8 cellular contexts compared by ENCODE assay signal in genomic region chr1:226185153-226186036, GRCh38. TPM values are rescaled to one million over a fixed set of nuclear protein-coding genes. Genes with fewer than 3 reads are reported as not detected.
DNase-seq lines count a peak whose midpoint lies in the region; ATAC-seq and TF ChIP-seq lines count a peak whose summit lies in the region.

No MANE protein-coding gene starts in this region.

- peaks cover 21% of the 10 kb centered on the region for H3K36me3 Mint-ChIP-seq in stimulated activated naive CD8-positive, alpha-beta T cell treated with anti-CD3 and anti-CD28 coated beads, Interleukin-15, Interleukin-2, amounts not matched to agents 100 ng/mL and 50 ng/mL, for 24 hours (ENCODE audit: low read depth)
- H3K36me3 Mint-ChIP-seq in activated naive CD4-positive, alpha-beta T cell treated with anti-CD3 and anti-CD28 coated beads, Interleukin-2, amount 50 U/mL, for 72 hours: peaks cover 6 to 22% of the 10 kb centered on the region in 2 donors

- H3K9me3 Mint-ChIP-seq in stimulated activated naive CD8-positive, alpha-beta T cell treated with anti-CD3 and anti-CD28 coated beads, Interleukin-15, Interleukin-2, amounts not matched to agents 100 ng/mL and 50 ng/mL, for 24 hours: no peaks in the 10 kb centered on the region
- no peaks in the 10 kb centered on the region for H3K9me3 Mint-ChIP-seq in activated naive CD4-positive, alpha-beta T cell treated with anti-CD3 and anti-CD28 coated beads, Interleukin-2, amount 50 U/mL, for 72 hours

- H3K4me1 Mint-ChIP-seq in stimulated activated naive CD8-positive, alpha-beta T cell treated with anti-CD3 and anti-CD28 coated beads, Interleukin-15, Interleukin-2, amounts not matched to agents 100 ng/mL and 50 ng/mL, for 24 hours (ENCODE audit: low read depth): peaks cover 48% of the 10 kb centered on the region

- peak overlapping the region; percentile 98 for H3K27ac ChIP-seq in suprapubic skin

- no peaks in the 10 kb centered on the region for H3K27me3 Mint-ChIP-seq in stimulated activated naive CD8-positive, alpha-beta T cell treated with anti-CD3 and anti-CD28 coated beads, Interleukin-15, Interleukin-2, amounts not matched to agents 100 ng/mL and 50 ng/mL, for 24 hours

- 15% methylated on average over 13 of the region's 13 CpGs for WGBS in suprapubic skin

- no peak for TF ChIP-seq EP300 in suprapubic skin (IDR thresholded peaks at IDR 0.05)

- peak overlapping the region; percentile 93 for H3K27ac Mint-ChIP-seq in stimulated activated naive CD8-positive, alpha-beta T cell treated with anti-CD3 and anti-CD28 coated beads, Interleukin-15, Interleukin-2, amounts not matched to agents 100 ng/mL and 50 ng/mL, for 24 hours
- H3K27ac Mint-ChIP-seq in activated naive CD4-positive, alpha-beta T cell treated with anti-CD3 and anti-CD28 coated beads, Interleukin-2, amount 50 U/mL, for 72 hours: peak overlapping the region; percentile 94 to 95

- H3K4me1 ChIP-seq in suprapubic skin: peaks cover 58% of the 10 kb centered on the region

- peak overlapping the region; percentile 96 for H3K4me3 Mint-ChIP-seq in stimulated activated naive CD8-positive, alpha-beta T cell treated with anti-CD3 and anti-CD28 coated beads, Interleukin-15, Interleukin-2, amounts not matched to agents 100 ng/mL and 50 ng/mL, for 24 hours

- H3K9me3 ChIP-seq in suprapubic skin: no peaks in the 10 kb centered on the region

- H3K36me3 ChIP-seq in suprapubic skin: peaks cover 3% of the 10 kb centered on the region

- DNase-seq in stimulated activated naive CD8-positive, alpha-beta T cell treated with anti-CD3 and anti-CD28 coated beads, Interleukin-15, Interleukin-2, amounts not matched to agents 100 U/mL and 50 U/mL, for 24 hours: no peak
- DNase-seq in activated naive CD4-positive, alpha-beta T cell treated with anti-CD3 and anti-CD28 coated beads, Interleukin-2, amount 50 U/mL, for 72 hours (ENCODE audit: low spot score in 2 of 2): no peak
- peak; percentile 43 for DNase-seq in iris pigment epithelial cell (ENCODE audit: low read depth)
- no peak for DNase-seq in suprapubic skin (ENCODE audit: low spot score in 2 of 2)
- DNase-seq in stimulated activated CD4-positive, alpha-beta T cell treated with anti-CD3 and anti-CD28 coated beads, Interleukin-15, amount 100 ng/mL, for 24 hours: no peak
- DNase-seq in DMS79 treated with DMSO at 0.1 percent for 48 hours (lab: John Stamatoyannopoulos, UW): no peak

- peak overlapping the region; percentile 93 for H3K4me3 ChIP-seq in suprapubic skin

- TF ChIP-seq CTCF in suprapubic skin (IDR thresholded peaks at IDR 0.05): no peak

- no peaks in the 10 kb centered on the region for H3K27me3 ChIP-seq in suprapubic skin

- no peak for ATAC-seq in stimulated activated naive CD8-positive, alpha-beta T cell treated with anti-CD3 and anti-CD28 coated beads, Interleukin-15, Interleukin-2, amounts not matched to agents 100 U/mL and 50 U/mL, for 24 hours
- no peak for ATAC-seq in activated naive CD4-positive, alpha-beta T cell treated with anti-CD3 and anti-CD28 coated beads, Interleukin-2, amount 50 U/mL, for 72 hours
- no peak for ATAC-seq in GM21423 (IDR thresholded peaks at IDR 0.05; ENCODE audit: unreplicated experiment)

- TF ChIP-seq POLR2A in suprapubic skin (IDR thresholded peaks at IDR 0.05): no peak

RNA-seq across cellular contexts. Expression of gene ACBD3, which starts 1.1 kb away (rescaled TPM):
- 10 to 100 TPM; 18.9 to 26.4 TPM for total RNA-seq in activated naive CD4-positive, alpha-beta T cell treated with anti-CD3 and anti-CD28 coated beads, Interleukin-2, amount 50 U/mL, for 72 hours
- total RNA-seq in suprapubic skin: 10 to 100 TPM; 38.0 to 64.5 (median 42.4) TPM

RNA-seq across cellular contexts. Expression of gene MIXL1, which starts 38.1 kb away (rescaled TPM):
- total RNA-seq in activated naive CD4-positive, alpha-beta T cell treated with anti-CD3 and anti-CD28 coated beads, Interleukin-2, amount 50 U/mL, for 72 hours: under 1 TPM in 1 of 2 donors, not detected in 1; 0.27 TPM
- under 1 TPM in 1 of 4 donors, not detected in 3; 0.45 TPM for total RNA-seq in suprapubic skin
